In the genomic region with DNA sequence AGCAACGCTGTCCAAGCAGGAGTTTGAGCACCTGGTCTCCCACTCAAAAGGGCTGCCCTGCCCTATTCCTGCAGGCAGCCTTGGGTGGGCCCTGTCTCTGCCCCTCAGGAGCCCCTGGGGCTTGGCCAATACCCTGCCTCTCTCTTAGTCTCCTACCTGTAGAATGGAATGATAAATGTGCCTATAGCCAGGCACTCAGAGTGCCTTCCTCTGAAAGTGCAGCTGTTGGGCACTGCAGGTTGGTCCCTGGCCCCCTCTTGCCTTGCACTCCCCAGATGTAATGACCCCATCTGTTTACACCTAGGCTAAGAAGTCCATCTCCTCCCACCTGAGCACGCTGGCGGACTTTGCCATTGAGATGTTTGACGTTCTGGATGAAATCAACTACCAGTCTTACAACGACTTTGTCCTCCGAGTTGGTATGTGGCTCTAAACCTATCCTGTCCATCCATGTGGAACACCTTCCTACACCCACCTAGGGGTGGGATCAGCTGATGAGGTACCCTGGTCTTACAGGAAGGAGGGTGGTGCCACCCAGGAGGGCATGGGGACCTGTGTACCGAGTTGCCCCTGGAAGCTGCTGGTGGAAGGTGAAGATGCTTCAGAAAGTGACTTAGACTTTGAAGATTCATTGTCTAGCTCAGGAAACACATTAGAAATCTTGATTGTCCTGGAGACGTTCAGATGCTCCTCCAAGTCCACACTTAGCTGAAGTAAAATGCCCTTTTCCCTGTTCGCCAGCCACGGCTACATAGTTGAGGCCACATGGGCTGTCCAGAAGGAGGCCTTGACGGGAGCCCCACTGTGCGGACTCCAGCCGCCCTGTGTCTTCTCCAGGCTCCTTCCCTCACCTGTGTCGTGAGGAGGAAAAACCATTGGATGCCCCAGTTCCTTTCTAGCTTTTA, we compare ENCODE assay signal across 12 cellular contexts.
"Had no signal": no experiment of that assay in that cellular context is flagged by ENCODE, and none has a peak within 500 bp of the region (broad histone marks: within the 10 kb centered on the region; RNA-seq: fewer than 3 reads in every experiment).

No MANE protein-coding gene starts in this region.

- H3K4me1 Mint-ChIP-seq: activated naive CD4-positive, alpha-beta T cell treated with anti-CD3 and anti-CD28 coated beads, Interleukin-2, amount 50 U/mL, for 24 hours; memory B cell; neural progenitor cell; stimulated activated memory B cell treated with anti-CD40 and anti-IgM and Interleukin-4, amounts not matched to agents 10 μg/mL and 1 μg/mL and 100 μg/mL, for 72 hours had no signal

- H3K4me3 Mint-ChIP-seq: activated naive CD4-positive, alpha-beta T cell treated with anti-CD3 and anti-CD28 coated beads, Interleukin-2, amount 50 U/mL, for 24 hours; memory B cell; neural progenitor cell; stimulated activated memory B cell treated with anti-CD40 and anti-IgM and Interleukin-4, amounts not matched to agents 10 μg/mL and 1 μg/mL and 100 μg/mL, for 72 hours had no signal

- H3K9me3 ChIP-seq: adrenal gland, gastroesophageal sphincter, heart right ventricle, pancreas, tibial artery had no signal

- DNase-seq: activated CD4-positive, alpha-beta T cell treated with anti-CD3 and anti-CD28 coated beads, Interleukin-2, amount 50 U/mL, for 48 hours; erythroblast; heart right ventricle; stimulated activated CD4-positive, alpha-beta T cell treated with anti-CD3 and anti-CD28 coated beads, Interleukin-2, amount 100 ng/mL, for 48 hours had no signal

- H3K36me3 Mint-ChIP-seq: activated naive CD4-positive, alpha-beta T cell treated with anti-CD3 and anti-CD28 coated beads, Interleukin-2, amount 50 U/mL, for 24 hours; memory B cell; stimulated activated memory B cell treated with anti-CD40 and anti-IgM and Interleukin-4, amounts not matched to agents 10 μg/mL and 1 μg/mL and 100 μg/mL, for 72 hours had no signal

- H3K4me3 ChIP-seq: adrenal gland, gastroesophageal sphincter, heart right ventricle, neural progenitor cell, pancreas, tibial artery had no signal

- H3K9me3 Mint-ChIP-seq: activated naive CD4-positive, alpha-beta T cell treated with anti-CD3 and anti-CD28 coated beads, Interleukin-2, amount 50 U/mL, for 24 hours; memory B cell; neural progenitor cell; stimulated activated memory B cell treated with anti-CD40 and anti-IgM and Interleukin-4, amounts not matched to agents 10 μg/mL and 1 μg/mL and 100 μg/mL, for 72 hours had no signal

- ATAC-seq: gastroesophageal sphincter had no signal

- H3K27ac Mint-ChIP-seq: activated naive CD4-positive, alpha-beta T cell treated with anti-CD3 and anti-CD28 coated beads, Interleukin-2, amount 50 U/mL, for 24 hours; memory B cell; neural progenitor cell; stimulated activated memory B cell treated with anti-CD40 and anti-IgM and Interleukin-4, amounts not matched to agents 10 μg/mL and 1 μg/mL and 100 μg/mL, for 72 hours had no signal

- H3K9ac ChIP-seq: neural progenitor cell had no signal

- H3K36me3 ChIP-seq: neural progenitor cell, pancreas, tibial artery had no signal

- H3K27me3 ChIP-seq: adrenal gland, gastroesophageal sphincter, heart right ventricle, neural progenitor cell, pancreas had no signal

- H3K4me1 ChIP-seq: adrenal gland, gastroesophageal sphincter, neural progenitor cell, pancreas, tibial artery had no signal

- H3K27ac ChIP-seq: neural progenitor cell, pancreas, tibial artery had no signal
